ENCODE assay signal across 14 cellular contexts in the genomic region with DNA sequence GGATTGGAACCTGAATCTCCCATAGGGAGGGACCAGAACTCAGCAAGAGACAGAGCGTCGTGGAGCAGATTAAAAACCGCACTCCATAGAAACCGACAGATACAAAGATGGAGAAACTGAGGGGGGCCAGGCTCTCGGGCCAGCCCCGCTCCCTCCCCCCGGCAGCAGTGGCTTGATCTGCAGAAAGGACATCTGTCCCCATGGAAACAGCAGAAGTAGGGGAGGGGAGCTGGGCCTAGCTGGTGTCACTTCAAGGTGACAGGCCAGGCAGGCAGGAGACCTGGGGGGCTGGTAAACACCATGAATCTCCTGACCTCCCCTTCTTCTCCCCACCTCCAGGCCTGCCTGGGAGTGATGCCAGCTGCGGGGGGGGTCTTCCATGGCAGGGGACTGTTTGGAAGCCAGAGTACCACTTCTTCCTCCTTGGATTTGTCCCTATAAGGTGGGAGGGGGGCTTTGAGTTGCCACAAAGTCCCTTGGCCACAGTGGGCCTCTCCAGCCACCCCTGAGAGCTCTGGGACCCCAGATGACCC. TPM values are rescaled to one million over a fixed set of nuclear protein-coding genes. Genes with fewer than 3 reads are reported as not detected.
DNase-seq lines count a peak whose midpoint lies in the region; ATAC-seq, FAIRE-seq and TF ChIP-seq lines count a peak whose summit lies in the region.
"Had no signal": no experiment of that assay in that cellular context is flagged by ENCODE, and none has a peak within 500 bp of the region (broad histone marks: within the 10 kb centered on the region; RNA-seq: fewer than 3 reads in every experiment).

No MANE protein-coding gene starts in this region.

- no peaks in the 10 kb centered on the region for H3K36me3 Mint-ChIP-seq in activated naive CD4-positive, alpha-beta T cell treated with anti-CD3 and anti-CD28 coated beads, Interleukin-2, amount 50 U/mL, for 72 hours
- peaks cover 6% of the 10 kb centered on the region for H3K36me3 Mint-ChIP-seq in activated naive CD4-positive, alpha-beta T cell treated with anti-CD3 and anti-CD28 coated beads, Interleukin-2, amount 10 ng/mL, durations not matched to agents 7 days and 5 days

- H3K27ac Mint-ChIP-seq in activated naive CD4-positive, alpha-beta T cell treated with anti-CD3 and anti-CD28 coated beads, Interleukin-2, amount 50 U/mL, for 72 hours = peak overlapping the region; percentile 30 to 50
- no peak overlapping the region for H3K27ac Mint-ChIP-seq in activated naive CD4-positive, alpha-beta T cell treated with anti-CD3 and anti-CD28 coated beads, Interleukin-2, amount 10 ng/mL, durations not matched to agents 7 days and 5 days

- CTCF ChIA-PET in activated naive CD4-positive, alpha-beta T cell treated with anti-CD3 and anti-CD28 coated beads, Interleukin-2, amount 10 ng/mL, durations not matched to agents 7 days and 5 days (lab: Charles Lee) = no interaction called here

- intact Hi-C loops in left colon (cut with DNase I, micrococcal nuclease) = no loop called here

- no peak for FAIRE-seq in GM12891 (lab: Jason Lieb, UNC)
- FAIRE-seq: H54 had no signal

- no peaks in the 10 kb centered on the region for H3K27me3 Mint-ChIP-seq in activated naive CD4-positive, alpha-beta T cell treated with anti-CD3 and anti-CD28 coated beads, Interleukin-2, amount 10 ng/mL, durations not matched to agents 7 days and 5 days

- peaks cover 2% of the 10 kb centered on the region for H3K4me1 Mint-ChIP-seq in activated naive CD4-positive, alpha-beta T cell treated with anti-CD3 and anti-CD28 coated beads, Interleukin-2, amount 10 ng/mL, durations not matched to agents 7 days and 5 days

- peak in 2 of 3 experiments; percentile 21 to 44 for DNase-seq in NCI-H1417 (lab: John Stamatoyannopoulos, UW)
- no peak for DNase-seq in NCI-H1417 treated with DMSO at 0.1 percent for 48 hours (lab: John Stamatoyannopoulos, UW)
- no peak for DNase-seq in activated naive CD4-positive, alpha-beta T cell treated with anti-CD3 and anti-CD28 coated beads, Interleukin-2, amount 50 U/mL, for 72 hours (ENCODE audit: low spot score in 2 of 2)
- DNase-seq in activated naive CD4-positive, alpha-beta T cell treated with anti-CD3 and anti-CD28 coated beads, Interleukin-2, amount 10 ng/mL, durations not matched to agents 7 days and 5 days = no peak
- no peak for DNase-seq in left colon
- DNase-seq in LoVo (ENCODE audit: low spot score) = no peak
- no peak for DNase-seq in GM12891 (ENCODE audit: insufficient read length, low spot score)
- DNase-seq: DMS53, GF-D8, GM23248 had no signal

- H3K9me3 Mint-ChIP-seq in activated naive CD4-positive, alpha-beta T cell treated with anti-CD3 and anti-CD28 coated beads, Interleukin-2, amount 50 U/mL, for 72 hours = no peaks in the 10 kb centered on the region
- no peaks in the 10 kb centered on the region for H3K9me3 Mint-ChIP-seq in activated naive CD4-positive, alpha-beta T cell treated with anti-CD3 and anti-CD28 coated beads, Interleukin-2, amount 10 ng/mL, durations not matched to agents 7 days and 5 days

- no peak for ATAC-seq in activated naive CD4-positive, alpha-beta T cell treated with anti-CD3 and anti-CD28 coated beads, Interleukin-2, amount 50 U/mL, for 72 hours
- ATAC-seq in left colon (peak; percentile 12), GM18520 (IDR thresholded peaks at IDR 0.05; ENCODE audit: unreplicated experiment) (no peak)

- no peak for TF ChIP-seq POLR2A in GM12891 (IDR thresholded peaks at IDR 0.05; ENCODE audit: low read depth, low read length)

- H3K4me3 Mint-ChIP-seq in activated naive CD4-positive, alpha-beta T cell treated with anti-CD3 and anti-CD28 coated beads, Interleukin-2, amount 10 ng/mL, durations not matched to agents 7 days and 5 days = no peak overlapping the region

TF ChIP-seq in GM12891, 5 proteins besides CTCF, POLR2A, EP300 and RAD21:
- no peak for TF ChIP-seq POLR2AphosphoS5 (IDR thresholded peaks at IDR 0.05; ENCODE audit: low read depth, low read length)
- no peak for TF ChIP-seq SPI1 (IDR thresholded peaks at IDR 0.05; ENCODE audit: low read depth, low read length)
- no peak for TF ChIP-seq PAX5 (IDR thresholded peaks at IDR 0.05; ENCODE audit: insufficient read depth, low read length, severe bottlenecking)
- no peak for TF ChIP-seq TAF1 (IDR thresholded peaks at IDR 0.05; ENCODE audit: low read depth, low read length)
- no peak for TF ChIP-seq POU2F2 (IDR thresholded peaks at IDR 0.05; ENCODE audit: low read depth, low read length)

RNA-seq across cellular contexts. Expression of gene TMIGD2, which starts 10.9 kb away (rescaled TPM):
- total RNA-seq in activated naive CD4-positive, alpha-beta T cell treated with anti-CD3 and anti-CD28 coated beads, Interleukin-2, amount 50 U/mL, for 72 hours = 10 to 100 TPM; 10.7 to 45.2 TPM
- 1 to 10 TPM in 1 of 2 donors, under 1 TPM in 1; 0.85 to 2.1 TPM for total RNA-seq in left colon
- polyA plus RNA-seq in GM12891 (2012; ENCODE audit: low read depth, missing spikeins) = 0.95 TPM
- total RNA-seq: A673, GM23248 had no signal
- polyA plus RNA-seq: BJ, GM23248 had no signal

RNA-seq across cellular contexts. Expression of gene SHD, which starts 12.2 kb away (rescaled TPM):
- total RNA-seq in activated naive CD4-positive, alpha-beta T cell treated with anti-CD3 and anti-CD28 coated beads, Interleukin-2, amount 50 U/mL, for 72 hours = not detected
- total RNA-seq in left colon = 10 to 100 TPM; 23.6 to 25.0 TPM
- polyA plus RNA-seq in GM12891 (2012; ENCODE audit: low read depth, missing spikeins) = not detected
- total RNA-seq: A673, GM23248 had no signal
- polyA plus RNA-seq: BJ, GM23248 had no signal

RNA-seq across cellular contexts. Expression of gene FSD1, which starts 13.1 kb away (rescaled TPM):
- 10 to 100 TPM; 15.3 to 38.0 TPM for total RNA-seq in activated naive CD4-positive, alpha-beta T cell treated with anti-CD3 and anti-CD28 coated beads, Interleukin-2, amount 50 U/mL, for 72 hours
- 1 to 10 TPM in 1 of 2 donors, under 1 TPM in 1; 0.95 to 1.1 TPM for total RNA-seq in left colon
- polyA plus RNA-seq in GM12891 (2012; ENCODE audit: low read depth, missing spikeins) = 0.87 TPM

RNA-seq across cellular contexts. Expression of gene YJU2, which starts 44.4 kb away (rescaled TPM):
- 10 to 100 TPM; 22.7 to 28.0 TPM for total RNA-seq in activated naive CD4-positive, alpha-beta T cell treated with anti-CD3 and anti-CD28 coated beads, Interleukin-2, amount 50 U/mL, for 72 hours
- total RNA-seq in left colon = 10 to 100 TPM; 17.8 to 18.1 TPM
- polyA plus RNA-seq in GM12891 (2012; ENCODE audit: low read depth, missing spikeins) = 27.5 TPM

RNA-seq across cellular contexts. Expression of gene STAP2, which starts 47.4 kb away (rescaled TPM):
- total RNA-seq in activated naive CD4-positive, alpha-beta T cell treated with anti-CD3 and anti-CD28 coated beads, Interleukin-2, amount 50 U/mL, for 72 hours = 10 to 100 TPM; 17.4 to 22.3 TPM
- 100 to 1,000 TPM; 222 to 249 TPM for total RNA-seq in left colon
- polyA plus RNA-seq in GM12891 (2012; ENCODE audit: low read depth, missing spikeins) = 6.7 TPM

Comparison
In these comparisons a context has a peak if more than half of its experiments do, and no peak if none do; other contexts are left out.
1. DNase-seq: peak in NCI-H1417 (2 of 3); none in NCI-H1417 treated with DMSO at 0.1 percent for 48 hours (single experiment), activated naive CD4-positive, alpha-beta T cell treated with anti-CD3 and anti-CD28 coated beads, Interleukin-2, amount 50 U/mL, for 72 hours (0 of 2), activated naive CD4-positive, alpha-beta T cell treated with anti-CD3 and anti-CD28 coated beads, Interleukin-2, amount 10 ng/mL, durations not matched to agents 7 days and 5 days (single experiment), left colon (0 of 2), LoVo (single experiment) and GM12891 (single experiment).
2. RNA of gene SHD, which starts 12.2 kb away (total RNA-seq): 23.6 to 25.0 TPM in left colon; not detected in activated naive CD4-positive, alpha-beta T cell treated with anti-CD3 and anti-CD28 coated beads, Interleukin-2, amount 50 U/mL, for 72 hours; every median in the first group is over 10 times any median in the second.
3. RNA of gene FSD1, which starts 13.1 kb away (total RNA-seq): 15.3 to 38.0 TPM in activated naive CD4-positive, alpha-beta T cell treated with anti-CD3 and anti-CD28 coated beads, Interleukin-2, amount 50 U/mL, for 72 hours; 0.95 to 1.1 TPM in left colon; every median in the first group is over 4 times any median in the second.